In the genomic region with DNA sequence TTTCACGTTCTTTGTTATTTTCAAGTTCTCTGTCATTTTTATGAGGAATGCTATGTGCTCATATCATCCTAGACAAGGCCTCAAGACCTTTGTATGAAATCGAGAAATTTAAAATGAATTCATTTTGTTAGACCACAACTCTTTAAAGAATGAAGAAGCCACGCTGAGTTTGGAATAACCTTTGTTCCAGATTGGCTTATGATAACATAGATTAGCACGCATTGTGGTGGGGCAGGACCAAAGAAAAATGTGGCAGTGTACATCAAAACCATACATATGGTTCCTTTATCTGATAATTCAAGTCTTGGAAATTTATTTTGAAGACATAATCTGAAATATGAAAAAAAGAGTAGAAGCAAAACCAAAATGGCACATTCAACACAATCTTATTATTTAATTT, we compare ENCODE assay signal across 28 cellular contexts. TPM values are rescaled to one million over a fixed set of nuclear protein-coding genes. Genes with fewer than 3 reads are reported as not detected.
"Had no signal": no experiment of that assay in that cellular context is flagged by ENCODE, and none has a peak within 500 bp of the region (broad histone marks: within the 10 kb centered on the region; RNA-seq: fewer than 3 reads in every experiment).

No MANE protein-coding gene starts in this region.

- H3K9me3 Mint-ChIP-seq: activated CD8-positive, alpha-beta T cell treated with anti-CD3 and anti-CD28 coated beads for 36 hours; activated naive CD4-positive, alpha-beta T cell treated with anti-CD3 and anti-CD28 coated beads, Interleukin-2, amount 10 ng/mL, durations not matched to agents 7 days and 5 days; dendritic cell treated with granulocyte-macrophage colony-stimulating factor and Interleukin-4, amounts not matched to agents 40 ng/mL and 50 ng/mL, for 4 days; memory B cell; nephron; stimulated activated effector memory CD8-positive, alpha-beta T cell treated with anti-CD3 and anti-CD28 coated beads, Interleukin-12 subunit alpha, Interleukin-12 subunit beta, amount 100 ng/mL, for 72 hours; stimulated activated naive CD8-positive, alpha-beta T cell treated with anti-CD3 and anti-CD28 coated beads, Interleukin-15, amount 100 ng/mL, for 72 hours; T-helper 1 cell treated with Interleukin-12 subunit alpha and Interleukin-12 subunit beta and Interleukin-4 antibody, amounts not matched to agents 30 μg/mL and 1 μg/mL, for 36 hours had no signal

- ATAC-seq: activated CD8-positive, alpha-beta memory T cell treated with anti-CD3 and anti-CD28 coated beads, Interleukin-2, amount 10 ng/mL, durations not matched to agents 7 days and 5 days; activated CD8-positive, alpha-beta T cell treated with anti-CD3 and anti-CD28 coated beads for 36 hours; body of pancreas; gastrocnemius medialis; stimulated activated effector memory CD8-positive, alpha-beta T cell treated with anti-CD3 and anti-CD28 coated beads, Interleukin-12 subunit alpha, Interleukin-12 subunit beta, amount 100 ng/mL, for 72 hours; stimulated activated naive CD8-positive, alpha-beta T cell treated with anti-CD3 and anti-CD28 coated beads, Interleukin-15, amount 100 ng/mL, for 72 hours had no signal

- DNase-seq: activated CD4-positive, alpha-beta T cell treated with anti-CD3 and anti-CD28 coated beads for 4 hours; activated CD4-positive, CD25-positive, alpha-beta regulatory T cell; activated CD8-positive, alpha-beta memory T cell treated with anti-CD3 and anti-CD28 coated beads, Interleukin-2, amount 10 ng/mL, durations not matched to agents 7 days and 5 days; activated CD8-positive, alpha-beta T cell treated with anti-CD3 and anti-CD28 coated beads for 36 hours; activated effector memory CD4-positive, alpha-beta T cell treated with anti-CD3 and anti-CD28 coated beads, Interleukin-2, amount 50 U/mL, for 16 hours; activated naive CD4-positive, alpha-beta T cell treated with anti-CD3 and anti-CD28 coated beads, Interleukin-2, amount 10 ng/mL, durations not matched to agents 7 days and 5 days; activated T-cell treated with anti-CD3 and anti-CD28 coated beads for 4 hours; amygdala; body of pancreas; effector memory CD4-positive, alpha-beta T cell; gastrocnemius medialis; hypothalamus; ovary; stimulated activated CD4-positive, alpha-beta T cell treated with anti-CD3 and anti-CD28 coated beads, Interleukin-2, amount 100 ng/mL, for 24 hours; stimulated activated naive CD8-positive, alpha-beta T cell treated with anti-CD3 and anti-CD28 coated beads, Interleukin-15, amount 100 ng/mL, for 72 hours; T1000; tibial artery had no signal

- H3K9me3 ChIP-seq: body of pancreas, gastrocnemius medialis, neutrophil, ovary, prostate gland, right atrium auricular region, tibial artery had no signal

- H3K4me1 Mint-ChIP-seq: activated CD8-positive, alpha-beta memory T cell treated with anti-CD3 and anti-CD28 coated beads, Interleukin-2, amount 10 ng/mL, durations not matched to agents 7 days and 5 days; activated naive CD4-positive, alpha-beta T cell treated with anti-CD3 and anti-CD28 coated beads, Interleukin-2, amount 10 ng/mL, durations not matched to agents 7 days and 5 days; memory B cell; stimulated activated effector memory CD8-positive, alpha-beta T cell treated with anti-CD3 and anti-CD28 coated beads, Interleukin-12 subunit alpha, Interleukin-12 subunit beta, amount 100 ng/mL, for 72 hours; stimulated activated naive CD8-positive, alpha-beta T cell treated with anti-CD3 and anti-CD28 coated beads, Interleukin-15, amount 100 ng/mL, for 72 hours had no signal

- H3K4me1 ChIP-seq: gastrocnemius medialis, prostate gland, right atrium auricular region, tibial artery had no signal

- H3K4me3 ChIP-seq: body of pancreas, gastrocnemius medialis, ovary, prostate gland, right atrium auricular region, tibial artery had no signal

- H3K36me3 Mint-ChIP-seq: activated CD8-positive, alpha-beta memory T cell treated with anti-CD3 and anti-CD28 coated beads, Interleukin-2, amount 10 ng/mL, durations not matched to agents 7 days and 5 days; activated naive CD4-positive, alpha-beta T cell treated with anti-CD3 and anti-CD28 coated beads, Interleukin-2, amount 10 ng/mL, durations not matched to agents 7 days and 5 days; memory B cell; stimulated activated effector memory CD8-positive, alpha-beta T cell treated with anti-CD3 and anti-CD28 coated beads, Interleukin-12 subunit alpha, Interleukin-12 subunit beta, amount 100 ng/mL, for 72 hours had no signal

- H3K27ac Mint-ChIP-seq: activated CD8-positive, alpha-beta memory T cell treated with anti-CD3 and anti-CD28 coated beads, Interleukin-2, amount 10 ng/mL, durations not matched to agents 7 days and 5 days; activated CD8-positive, alpha-beta T cell treated with anti-CD3 and anti-CD28 coated beads for 36 hours; activated naive CD4-positive, alpha-beta T cell treated with anti-CD3 and anti-CD28 coated beads, Interleukin-2, amount 10 ng/mL, durations not matched to agents 7 days and 5 days; dendritic cell treated with granulocyte-macrophage colony-stimulating factor and Interleukin-4, amounts not matched to agents 40 ng/mL and 50 ng/mL, for 4 days; memory B cell; nephron; stimulated activated effector memory CD8-positive, alpha-beta T cell treated with anti-CD3 and anti-CD28 coated beads, Interleukin-12 subunit alpha, Interleukin-12 subunit beta, amount 100 ng/mL, for 72 hours; stimulated activated naive CD8-positive, alpha-beta T cell treated with anti-CD3 and anti-CD28 coated beads, Interleukin-15, amount 100 ng/mL, for 72 hours; T-helper 1 cell treated with Interleukin-12 subunit alpha and Interleukin-12 subunit beta and Interleukin-4 antibody, amounts not matched to agents 30 μg/mL and 1 μg/mL, for 36 hours had no signal

- H3K27me3 ChIP-seq: body of pancreas, gastrocnemius medialis, ovary, right atrium auricular region had no signal

- H3K36me3 ChIP-seq: gastrocnemius medialis, neutrophil, ovary, prostate gland, right atrium auricular region, tibial artery had no signal

- H3K27ac ChIP-seq: body of pancreas, gastrocnemius medialis, neutrophil, ovary, prostate gland, right atrium auricular region, tibial artery had no signal

- H3K4me3 Mint-ChIP-seq: activated CD8-positive, alpha-beta memory T cell treated with anti-CD3 and anti-CD28 coated beads, Interleukin-2, amount 10 ng/mL, durations not matched to agents 7 days and 5 days; activated CD8-positive, alpha-beta T cell treated with anti-CD3 and anti-CD28 coated beads for 36 hours; activated naive CD4-positive, alpha-beta T cell treated with anti-CD3 and anti-CD28 coated beads, Interleukin-2, amount 10 ng/mL, durations not matched to agents 7 days and 5 days; dendritic cell treated with granulocyte-macrophage colony-stimulating factor and Interleukin-4, amounts not matched to agents 40 ng/mL and 50 ng/mL, for 4 days; memory B cell; nephron; stimulated activated effector memory CD8-positive, alpha-beta T cell treated with anti-CD3 and anti-CD28 coated beads, Interleukin-12 subunit alpha, Interleukin-12 subunit beta, amount 100 ng/mL, for 72 hours; stimulated activated naive CD8-positive, alpha-beta T cell treated with anti-CD3 and anti-CD28 coated beads, Interleukin-15, amount 100 ng/mL, for 72 hours; T-helper 1 cell treated with Interleukin-12 subunit alpha and Interleukin-12 subunit beta and Interleukin-4 antibody, amounts not matched to agents 30 μg/mL and 1 μg/mL, for 36 hours had no signal

RNA-seq across cellular contexts. Expression of a gene that starts 2.2 kb away (rescaled TPM):
- total RNA-seq: activated CD8-positive, alpha-beta memory T cell treated with anti-CD3 and anti-CD28 coated beads, Interleukin-2, amount 10 ng/mL, durations not matched to agents 7 days and 5 days; activated CD8-positive, alpha-beta T cell treated with anti-CD3 and anti-CD28 coated beads for 36 hours; cardiac septum; chondrocyte; mononuclear cell; right atrium auricular region had no signal

RNA-seq across cellular contexts. Expression of a gene that starts 26.0 kb away (rescaled TPM):
- total RNA-seq: chondrocyte had no signal
